In genomic region chr20:64038252-64038578, GRCh38 we compare ENCODE assay signal across 8 cellular contexts. TPM values are rescaled to one million over a fixed set of nuclear protein-coding genes. Genes with fewer than 3 reads are reported as not detected.
DNase-seq lines count a peak whose midpoint lies in the region; ATAC-seq and TF ChIP-seq lines count a peak whose summit lies in the region.

No MANE protein-coding gene starts in this region.

- H3K4me1 Mint-ChIP-seq in activated CD4-positive, alpha-beta T cell treated with anti-CD3 and anti-CD28 coated beads, Interleukin-2, amount 10 ng/mL, durations not matched to agents 7 days and 5 days = peaks cover 71% of the 10 kb centered on the region
- H3K4me1 Mint-ChIP-seq in mesothelial cell of epicardium (peaks cover 8% of the 10 kb centered on the region), chondrocyte (ENCODE audit: low read depth) (peaks cover 6% of the 10 kb centered on the region)

- no peaks in the 10 kb centered on the region for H3K9me3 Mint-ChIP-seq in activated CD4-positive, alpha-beta T cell treated with anti-CD3 and anti-CD28 coated beads, Interleukin-2, amount 10 ng/mL, durations not matched to agents 7 days and 5 days
- H3K9me3 Mint-ChIP-seq in mesothelial cell of epicardium = no peaks in the 10 kb centered on the region
- no peaks in the 10 kb centered on the region for H3K9me3 Mint-ChIP-seq in chondrocyte (ENCODE audit: low read depth)

- no peak for TF ChIP-seq CTCF in VCaP (conservative IDR thresholded peaks at IDR 0.05)
- TF ChIP-seq CTCF in mesothelial cell of epicardium (IDR thresholded peaks at IDR 0.05; ENCODE audit: unreplicated experiment) = no peak
- no peak for TF ChIP-seq CTCF in chondrocyte (IDR thresholded peaks at IDR 0.05)

- no peaks in the 10 kb centered on the region for H3K27me3 Mint-ChIP-seq in activated CD4-positive, alpha-beta T cell treated with anti-CD3 and anti-CD28 coated beads, Interleukin-2, amount 10 ng/mL, durations not matched to agents 7 days and 5 days
- H3K27me3 Mint-ChIP-seq in mesothelial cell of epicardium (ENCODE audit: low read depth) (peaks cover 52% of the 10 kb centered on the region), chondrocyte (ENCODE audit: low read depth) (peaks cover 6% of the 10 kb centered on the region)

- peak overlapping the region; percentile 25 for H3K27ac Mint-ChIP-seq in activated CD4-positive, alpha-beta T cell treated with anti-CD3 and anti-CD28 coated beads, Interleukin-2, amount 10 ng/mL, durations not matched to agents 7 days and 5 days
- H3K27ac Mint-ChIP-seq in mesothelial cell of epicardium = no peak overlapping the region
- no peak overlapping the region for H3K27ac Mint-ChIP-seq in chondrocyte (ENCODE audit: unreplicated experiment)

- peak; percentile 24 for ATAC-seq in HG02981 (IDR thresholded peaks at IDR 0.05; ENCODE audit: unreplicated experiment)

- POLR2A ChIA-PET in activated CD4-positive, alpha-beta T cell treated with anti-CD3 and anti-CD28 coated beads, Interleukin-2, amount 10 ng/mL, durations not matched to agents 7 days and 5 days (lab: Charles Lee) = interaction anchor here (0.8 to 2.9 kb wide), 4 partner anchors 20 to 299 kb away, joined by 3 to 17 read pairs (median 4); partner anchors contain the start of genes PRPF6 and SAMD10

- no peak for DNase-seq in activated CD4-positive, alpha-beta T cell treated with anti-CD3 and anti-CD28 coated beads, Interleukin-2, amount 10 ng/mL, durations not matched to agents 7 days and 5 days
- DNase-seq in activated CD4-positive, alpha-beta T cell treated with anti-CD3 and anti-CD28 coated beads for 4 hours = no peak
- DNase-seq in mesothelial cell of epicardium (ENCODE audit: low spot score in 2 of 2, unreplicated experiment in 2 of 2) (no peak), C1 segment of cervical spinal cord (lab: John Stamatoyannopoulos, UW) (no peak), chondrocyte (ENCODE audit: low spot score) (no peak), UCSD-AML1 (lab: John Stamatoyannopoulos, UW; ENCODE audit: unreplicated experiment) (no peak)

- peaks cover 11% of the 10 kb centered on the region for H3K36me3 Mint-ChIP-seq in activated CD4-positive, alpha-beta T cell treated with anti-CD3 and anti-CD28 coated beads, Interleukin-2, amount 10 ng/mL, durations not matched to agents 7 days and 5 days (ENCODE audit: low read depth)
- H3K36me3 Mint-ChIP-seq in mesothelial cell of epicardium = peaks cover 4% of the 10 kb centered on the region
- H3K36me3 Mint-ChIP-seq in chondrocyte (ENCODE audit: low read depth) = peaks cover 10% of the 10 kb centered on the region

- peak overlapping the region; percentile 79 for H3K27ac ChIP-seq in VCaP

- CTCF ChIA-PET in activated CD4-positive, alpha-beta T cell treated with anti-CD3 and anti-CD28 coated beads, Interleukin-2, amount 10 ng/mL, durations not matched to agents 7 days and 5 days (lab: Charles Lee) = interaction anchor here (0.6 to 4.7 kb wide), 44 partner anchors 8 to 501 kb away, joined by 3 to 79 read pairs (median 6); partner anchors contain the start of genes ARFRP1, LKAAEAR1, OPRL1 and PRPF6

- peak overlapping the region; percentile 64 for H3K4me3 Mint-ChIP-seq in activated CD4-positive, alpha-beta T cell treated with anti-CD3 and anti-CD28 coated beads, Interleukin-2, amount 10 ng/mL, durations not matched to agents 7 days and 5 days
- H3K4me3 Mint-ChIP-seq in mesothelial cell of epicardium (peak overlapping the region; percentile 17), chondrocyte (ENCODE audit: unreplicated experiment) (no peak overlapping the region)

RNA-seq across cellular contexts. Expression of gene C20orf204, which starts 2.2 kb away (rescaled TPM):
- 1 to 10 TPM; 3.5 to 4.8 TPM for total RNA-seq in activated CD4-positive, alpha-beta T cell treated with anti-CD3 and anti-CD28 coated beads, Interleukin-2, amount 10 ng/mL, durations not matched to agents 7 days and 5 days
- total RNA-seq in mesothelial cell of epicardium (2.8 to 4.2 TPM (median 3.2 TPM) in 3 replicates), chondrocyte (0.77 to 3.3 TPM (median 0.97 TPM) in 3 replicates)

RNA-seq across cellular contexts. Expression of gene SOX18, which starts 11.2 kb away (rescaled TPM):
- total RNA-seq in activated CD4-positive, alpha-beta T cell treated with anti-CD3 and anti-CD28 coated beads, Interleukin-2, amount 10 ng/mL, durations not matched to agents 7 days and 5 days = under 1 TPM; 0.10 to 0.15 TPM
- 0.23 to 0.34 TPM in 2 of 3 replicates, not detected in the other for total RNA-seq in mesothelial cell of epicardium
- total RNA-seq in chondrocyte = 2.1 to 2.8 TPM (median 2.3 TPM) in 3 replicates

RNA-seq across cellular contexts. Expression of gene TCEA2, which starts 24.8 kb away (rescaled TPM):
- total RNA-seq in activated CD4-positive, alpha-beta T cell treated with anti-CD3 and anti-CD28 coated beads, Interleukin-2, amount 10 ng/mL, durations not matched to agents 7 days and 5 days = 10 to 100 TPM; 47.6 to 57.9 TPM
- total RNA-seq in mesothelial cell of epicardium (77.9 to 81.3 TPM (median 81.2 TPM) in 3 replicates), chondrocyte (57.1 to 59.2 TPM (median 57.6 TPM) in 3 replicates)

RNA-seq across cellular contexts. Expression of gene RGS19, which starts 41.1 kb away (rescaled TPM):
- 100 to 1,000 TPM; 105 to 107 TPM for total RNA-seq in activated CD4-positive, alpha-beta T cell treated with anti-CD3 and anti-CD28 coated beads, Interleukin-2, amount 10 ng/mL, durations not matched to agents 7 days and 5 days
- total RNA-seq in mesothelial cell of epicardium (7.0 to 8.1 TPM (median 7.9 TPM) in 3 replicates), chondrocyte (15.7 to 18.5 TPM (median 18.1 TPM) in 3 replicates)

RNA-seq across cellular contexts. Expression of gene OPRL1, which starts 41.7 kb away (rescaled TPM):
- 1 to 10 TPM; 1.6 TPM for total RNA-seq in activated CD4-positive, alpha-beta T cell treated with anti-CD3 and anti-CD28 coated beads, Interleukin-2, amount 10 ng/mL, durations not matched to agents 7 days and 5 days
- total RNA-seq in mesothelial cell of epicardium = 2.2 to 2.6 TPM (median 2.5 TPM) in 3 replicates
- 3.2 to 4.6 TPM (median 3.5 TPM) in 3 replicates for total RNA-seq in chondrocyte
